20 cellular contexts compared by ENCODE assay signal in the genomic region with DNA sequence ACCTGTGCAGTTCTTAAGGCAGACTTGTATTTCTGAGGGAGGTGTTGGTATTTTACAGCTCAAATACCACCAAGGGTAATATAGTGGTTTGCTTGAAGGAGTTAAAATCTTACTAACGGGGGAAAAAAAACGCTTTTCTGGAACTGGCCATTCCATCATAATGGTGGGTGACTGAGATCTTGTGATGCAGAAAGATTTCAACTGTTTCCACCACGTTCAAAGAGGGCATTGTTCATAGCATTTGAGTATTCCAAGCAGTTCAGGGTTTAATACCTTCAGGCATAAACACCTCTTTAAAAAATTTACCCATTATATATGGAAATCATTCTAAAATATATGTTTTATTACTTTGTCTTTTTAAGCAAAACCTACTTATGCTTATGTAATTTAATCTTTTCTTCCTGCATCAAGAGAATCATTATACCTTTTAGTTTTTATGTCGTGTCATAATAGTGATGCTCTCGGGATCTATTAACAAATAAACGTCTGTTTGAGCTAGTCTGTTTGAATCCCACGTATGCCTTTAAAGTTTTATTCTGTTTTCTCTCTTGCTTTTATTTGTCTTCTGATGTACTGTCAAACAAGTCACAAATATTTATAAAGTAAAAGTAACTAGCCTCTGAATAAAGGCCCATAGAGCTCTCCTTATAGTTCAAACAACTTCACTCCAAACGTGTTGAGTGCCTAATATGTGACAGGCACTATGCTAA.
DNase-seq lines count a peak whose midpoint lies in the region; ATAC-seq, FAIRE-seq and TF ChIP-seq lines count a peak whose summit lies in the region.
"Had no signal": no experiment of that assay in that cellular context is flagged by ENCODE, and none has a peak within 500 bp of the region (broad histone marks: within the 10 kb centered on the region; RNA-seq: fewer than 3 reads in every experiment).

No MANE protein-coding gene starts in this region.

- no peak for ATAC-seq in GM18519 (IDR thresholded peaks at IDR 0.05; ENCODE audit: low FRiP score, unreplicated experiment)
- no peak for ATAC-seq in GM21723 (IDR thresholded peaks at IDR 0.05; ENCODE audit: unreplicated experiment)
- no peak for ATAC-seq in activated CD8-positive, alpha-beta T cell treated with anti-CD3 and anti-CD28 coated beads, Interleukin-2, amount 10 ng/mL, durations not matched to agents 7 days and 5 days
- ATAC-seq: A549, HCT116 had no signal

- H3K4me1 Mint-ChIP-seq in activated CD8-positive, alpha-beta T cell treated with anti-CD3 and anti-CD28 coated beads, Interleukin-2, amount 10 ng/mL, durations not matched to agents 7 days and 5 days (ENCODE audit: low read depth): no peaks in the 10 kb centered on the region

- POLR2A ChIA-PET in activated CD8-positive, alpha-beta T cell treated with anti-CD3 and anti-CD28 coated beads, Interleukin-2, amount 10 ng/mL, durations not matched to agents 7 days and 5 days (lab: Charles Lee): no interaction called here

- H3K27ac Mint-ChIP-seq in activated CD8-positive, alpha-beta T cell treated with anti-CD3 and anti-CD28 coated beads, Interleukin-2, amount 10 ng/mL, durations not matched to agents 7 days and 5 days: no peak overlapping the region
- H3K27ac Mint-ChIP-seq: CD4-positive, alpha-beta T cell; HFFc6 had no signal

- DNase-seq in COLO829 (ENCODE audit: low spot score): peak; percentile 89
- DNase-seq in NCI-H1048 (lab: John Stamatoyannopoulos, UW): peak; percentile 85
- DNase-seq in activated CD8-positive, alpha-beta T cell treated with anti-CD3 and anti-CD28 coated beads, Interleukin-2, amount 10 ng/mL, durations not matched to agents 7 days and 5 days: no peak
- DNase-seq: AML-193; CD4-positive, alpha-beta T cell; DMS53; GOT3; H7; HFFc6; KG1 had no signal

- no peaks in the 10 kb centered on the region for H3K27me3 Mint-ChIP-seq in activated CD8-positive, alpha-beta T cell treated with anti-CD3 and anti-CD28 coated beads, Interleukin-2, amount 10 ng/mL, durations not matched to agents 7 days and 5 days (ENCODE audit: low read depth)
- H3K27me3 Mint-ChIP-seq: CD4-positive, alpha-beta T cell had no signal

- H3K27ac ChIP-seq in 22Rv1: peak overlapping the region; percentile 63
- H3K27ac ChIP-seq: A549, C4-2B had no signal

- peak; percentile 89 for FAIRE-seq in endometrium (lab: Jason Lieb, UNC)
- FAIRE-seq: A549, G401.6, GM12891, HTR-8/SVneo had no signal

- CTCF ChIA-PET in activated CD8-positive, alpha-beta T cell treated with anti-CD3 and anti-CD28 coated beads, Interleukin-2, amount 10 ng/mL, durations not matched to agents 7 days and 5 days (lab: Charles Lee): no interaction called here

- H3K36me3 Mint-ChIP-seq in activated CD8-positive, alpha-beta T cell treated with anti-CD3 and anti-CD28 coated beads, Interleukin-2, amount 10 ng/mL, durations not matched to agents 7 days and 5 days (ENCODE audit: low read depth): no peaks in the 10 kb centered on the region

- H3K4me3 Mint-ChIP-seq in activated CD8-positive, alpha-beta T cell treated with anti-CD3 and anti-CD28 coated beads, Interleukin-2, amount 10 ng/mL, durations not matched to agents 7 days and 5 days: no peak overlapping the region
- H3K4me3 Mint-ChIP-seq: CD4-positive, alpha-beta T cell; HFFc6 had no signal

- no peaks in the 10 kb centered on the region for H3K9me3 Mint-ChIP-seq in activated CD8-positive, alpha-beta T cell treated with anti-CD3 and anti-CD28 coated beads, Interleukin-2, amount 10 ng/mL, durations not matched to agents 7 days and 5 days (ENCODE audit: insufficient read depth)

- TF ChIP-seq CTCF in 22Rv1 (IDR thresholded peaks at IDR 0.05): no peak
